In genomic region chr20:2742934-2743559, GRCh38 we compare ENCODE assay signal across 8 cellular contexts. TPM values are rescaled to one million over a fixed set of nuclear protein-coding genes. Genes with fewer than 3 reads are reported as not detected.
DNase-seq lines count a peak whose midpoint lies in the region; ATAC-seq and TF ChIP-seq lines count a peak whose summit lies in the region.

No MANE protein-coding gene starts in this region.

- H3K4me1 Mint-ChIP-seq in chondrocyte (ENCODE audit: low read depth) (peaks cover 4% of the 10 kb centered on the region), memory B cell (peaks cover 10% of the 10 kb centered on the region)

- 10 to 15% methylated on average over 12 of the region's 12 CpGs for WGBS in lower leg skin, 2 donors

- H3K4me3 ChIP-seq in AG09309 (ENCODE audit: control insufficient read depth, low read depth, low read length) (no peak overlapping the region), lower leg skin (ENCODE audit: low read depth, poor library complexity, severe bottlenecking) (no peak overlapping the region)

- H3K36me3 Mint-ChIP-seq in chondrocyte (ENCODE audit: low read depth) (peaks cover 3% of the 10 kb centered on the region), memory B cell (no peaks in the 10 kb centered on the region)

- H3K9me3 Mint-ChIP-seq in chondrocyte (ENCODE audit: low read depth): no peaks in the 10 kb centered on the region
- peaks cover 3% of the 10 kb centered on the region for H3K9me3 Mint-ChIP-seq in memory B cell

- H3K27ac Mint-ChIP-seq in chondrocyte (ENCODE audit: unreplicated experiment) (no peak overlapping the region), memory B cell (no peak overlapping the region)

- TF ChIP-seq CTCF in AG09309 (IDR thresholded peaks at IDR 0.05; ENCODE audit: control insufficient read depth, insufficient read depth, low read depth, low read length, missing control alignments) (peak; percentile 94), chondrocyte (IDR thresholded peaks at IDR 0.05) (peak; percentile 87), lower leg skin (IDR thresholded peaks at IDR 0.05) (no peak)

- peaks cover 51% of the 10 kb centered on the region for H3K27me3 Mint-ChIP-seq in chondrocyte (ENCODE audit: low read depth)
- H3K27me3 Mint-ChIP-seq in memory B cell: peaks cover 28% of the 10 kb centered on the region

- DNase-seq in AG09309 (ENCODE audit: low read depth) (no peak), NCI-H2196 (lab: John Stamatoyannopoulos, UW; ENCODE audit: unreplicated experiment) (peak; percentile 83), chondrocyte (ENCODE audit: low spot score) (no peak), memory B cell (ENCODE audit: low spot score in 2 of 2) (peak; percentile 51 to 66), lower leg skin (ENCODE audit: low spot score in 2 of 2) (no peak)
- peak; percentile 71 for DNase-seq in activated CD4-positive, CD25-positive, alpha-beta regulatory T cell treated with anti-CD3 and anti-CD28 coated beads, Interleukin-2, amount 50 U/mL, for 72 hours
- DNase-seq in stimulated activated CD8-positive, alpha-beta memory T cell treated with anti-CD3 and anti-CD28 coated beads, Interleukin-4, amount 100 ng/mL, for 48 hours: peak; percentile 82

- no peak for TF ChIP-seq POLR2A in lower leg skin (IDR thresholded peaks at IDR 0.05)

- intact Hi-C loops in lower leg skin (cut with DNase I; ENCODE audit: low total_unique reads): no loop called here

- H3K4me3 Mint-ChIP-seq in chondrocyte (ENCODE audit: unreplicated experiment) (no peak overlapping the region), memory B cell (no peak overlapping the region)

- peak; percentile 59 for ATAC-seq in GM19351 (IDR thresholded peaks at IDR 0.05; ENCODE audit: unreplicated experiment)
- peak; percentile 81 for ATAC-seq in memory B cell (ENCODE audit: low read depth)

RNA-seq across cellular contexts. Expression of gene EBF4, which starts 50.5 kb away (rescaled TPM):
- total RNA-seq in chondrocyte (8.0 to 15.2 TPM (median 11.4 TPM) in 3 replicates), lower leg skin (1 to 10 TPM; 5.0 to 9.9 (median 7.7) TPM)

RNA-seq across cellular contexts. Expression of gene CPXM1, which starts 57.4 kb away (rescaled TPM):
- total RNA-seq in chondrocyte (6.2 to 6.4 TPM (median 6.3 TPM) in 3 replicates), lower leg skin (1 to 10 TPM in 3 of 4 donors, under 1 TPM in 1; 0.12 to 3.6 (median 1.4) TPM)

Comparison
In these comparisons a context has a peak if more than half of its experiments do, and no peak if none do; other contexts are left out.
1. DNase-seq: peak in NCI-H2196 (single experiment), activated CD4-positive, CD25-positive, alpha-beta regulatory T cell treated with anti-CD3 and anti-CD28 coated beads, Interleukin-2, amount 50 U/mL, for 72 hours (single experiment), memory B cell (2 of 2) and stimulated activated CD8-positive, alpha-beta memory T cell treated with anti-CD3 and anti-CD28 coated beads, Interleukin-4, amount 100 ng/mL, for 48 hours (single experiment); none in AG09309 (single experiment), chondrocyte (single experiment) and lower leg skin (0 of 2).
2. CTCF ChIP-seq: peak in AG09309 (single experiment) and chondrocyte (single experiment); none in lower leg skin (0 of 3).